15 cellular contexts compared by ENCODE assay signal in genomic region chr17:8072339-8072726, GRCh38. TPM values are rescaled to one million over a fixed set of nuclear protein-coding genes. Genes with fewer than 3 reads are reported as not detected.
A peak's percentile ranks its signal among the peaks of the same experiment; 100 is the strongest.
DNase-seq lines count a peak whose midpoint lies in the region; ATAC-seq and TF ChIP-seq lines count a peak whose summit lies in the region.
"Had no signal": no experiment of that assay in that cellular context is flagged by ENCODE, and none has a peak within 500 bp of the region (broad histone marks: within the 10 kb centered on the region; RNA-seq: fewer than 3 reads in every experiment).

No MANE protein-coding gene starts in this region.

- H2AFZ ChIP-seq in neural cell (ENCODE audit: low read depth, low read length), result no peak overlapping the region

- H4K20me1 ChIP-seq in neural cell (ENCODE audit: insufficient read depth), result no peaks in the 10 kb centered on the region

- H3K9me2 ChIP-seq in neural cell (ENCODE audit: insufficient read depth, low read length), result no peaks in the 10 kb centered on the region

- H3K36me3 ChIP-seq in HUES64 (ENCODE audit: insufficient read depth, low read length) (no peaks in the 10 kb centered on the region), neural cell (ENCODE audit: insufficient read depth, low read length) (no peaks in the 10 kb centered on the region)
- H3K36me3 ChIP-seq: esophagus muscularis mucosa had no signal

- no peak overlapping the region for H3K27ac Mint-ChIP-seq in CD4-positive, alpha-beta T cell
- peak overlapping the region; percentile 92 for H3K27ac Mint-ChIP-seq in endothelial cell (ENCODE audit: unreplicated experiment)

- no peaks in the 10 kb centered on the region for H3K9me3 Mint-ChIP-seq in CD4-positive, alpha-beta T cell
- no peaks in the 10 kb centered on the region for H3K9me3 Mint-ChIP-seq in endothelial cell (ENCODE audit: unreplicated experiment)

- no peak for TF ChIP-seq EP300 in neural cell (conservative IDR thresholded peaks at IDR 0.05; ENCODE audit: poor library complexity, severe bottlenecking)

- H3K4me1 ChIP-seq in HUES64 (ENCODE audit: insufficient read depth, low read length), result no peaks in the 10 kb centered on the region

- intact Hi-C loops in CD4-positive, alpha-beta T cell (cut with DNase I, micrococcal nuclease), result loop anchor here in 1 of 2 experiments (2.0 kb wide), 1 partner anchor 46 kb away; the partner anchor contains the start of gene ALOXE3
- intact Hi-C loops in left colon (cut with DNase I, micrococcal nuclease), result no loop called here

- peak overlapping the region; percentile 75 for H3K4me3 Mint-ChIP-seq in CD4-positive, alpha-beta T cell
- peak overlapping the region; percentile 88 for H3K4me3 Mint-ChIP-seq in endothelial cell (ENCODE audit: unreplicated experiment)

- H3F3A ChIP-seq in neural cell (ENCODE audit: insufficient read depth, low read length, poor library complexity, severe bottlenecking), result no peaks in the 10 kb centered on the region

- TF ChIP-seq RAD21 in neural cell (conservative IDR thresholded peaks at IDR 0.05), result no peak

- DNase-seq in CD4-positive, alpha-beta T cell, result no peak
- DNase-seq in endothelial cell (ENCODE audit: low spot score), result no peak
- no peak for DNase-seq in mucosa of gallbladder (ENCODE audit: low spot score)
- no peak for DNase-seq in left colon
- DNase-seq: kidney glomerular epithelial cell, NCI-H69 had no signal

- no peaks in the 10 kb centered on the region for H3K36me3 Mint-ChIP-seq in CD4-positive, alpha-beta T cell (ENCODE audit: low read depth)
- H3K36me3 Mint-ChIP-seq in endothelial cell (ENCODE audit: low read depth, unreplicated experiment), result peaks cover 4% of the 10 kb centered on the region

- WGBS in HUES64, result 8% methylated on average over 28 of the region's 28 CpGs

- H3K4me2 ChIP-seq in neural cell (ENCODE audit: low read length), result no peak overlapping the region

- H3K27ac ChIP-seq in CD4-positive, alpha-beta T cell (ENCODE audit: low read depth, low read length), result no peak overlapping the region
- H3K27ac ChIP-seq in HUES64 (ENCODE audit: low read depth, low read length) (no peak overlapping the region), neural cell (ENCODE audit: low read length) (no peak overlapping the region)
- H3K27ac ChIP-seq: body of pancreas, esophagus muscularis mucosa, SK-N-MC had no signal

- peaks cover 51% of the 10 kb centered on the region for H3K27me3 Mint-ChIP-seq in CD4-positive, alpha-beta T cell
- peaks cover 41% of the 10 kb centered on the region for H3K27me3 Mint-ChIP-seq in endothelial cell (ENCODE audit: unreplicated experiment)

- H3K4me3 ChIP-seq in HUES64 (ENCODE audit: low read length) (peak overlapping the region; percentile 48), neural cell (ENCODE audit: low read length) (peak overlapping the region; percentile 42)
- H3K4me3 ChIP-seq: body of pancreas, SK-N-MC had no signal

- POLR2A ChIA-PET in CD4-positive, alpha-beta T cell (lab: Charles Lee), result interaction anchor here (1.6 kb wide), 1 partner anchor 386 kb away, joined by 7 read pairs; no protein-coding TSS in a partner anchor

- H3K79me2 ChIP-seq in neural cell (replicated peaks; ENCODE audit: insufficient read depth, low read length), result no peaks in the 10 kb centered on the region

- H3K9ac ChIP-seq in HUES64 (ENCODE audit: low read depth, low read length) (no peak overlapping the region), neural cell (ENCODE audit: low read length) (no peak overlapping the region)

- peaks cover 27% of the 10 kb centered on the region for H3K27me3 ChIP-seq in CD4-positive, alpha-beta T cell (ENCODE audit: control insufficient read depth, insufficient read depth, low read length)
- H3K27me3 ChIP-seq in HUES64 (ENCODE audit: insufficient read depth, low read length), result peaks cover 96% of the 10 kb centered on the region
- H3K27me3 ChIP-seq in neural cell (ENCODE audit: insufficient read depth, low read depth, low read length), result peaks cover 70% of the 10 kb centered on the region

- H3K4me1 Mint-ChIP-seq in CD4-positive, alpha-beta T cell (ENCODE audit: low read depth), result peaks cover 26% of the 10 kb centered on the region
- H3K4me1 Mint-ChIP-seq in endothelial cell (ENCODE audit: unreplicated experiment), result peaks cover 59% of the 10 kb centered on the region

- ATAC-seq in CD4-positive, alpha-beta T cell (ENCODE audit: poor library complexity), result peak; percentile 27
- ATAC-seq in GM19324 (IDR thresholded peaks at IDR 0.05; ENCODE audit: low FRiP score, unreplicated experiment), result no peak
- no peak for ATAC-seq in left colon
- no peak for ATAC-seq in GM21360 (IDR thresholded peaks at IDR 0.05; ENCODE audit: unreplicated experiment)
- ATAC-seq: body of pancreas had no signal

- no peaks in the 10 kb centered on the region for H3K9me3 ChIP-seq in CD4-positive, alpha-beta T cell (ENCODE audit: control insufficient read depth, low read length)
- no peaks in the 10 kb centered on the region for H3K9me3 ChIP-seq in HUES64 (ENCODE audit: insufficient read depth, low read depth, low read length)
- no peaks in the 10 kb centered on the region for H3K9me3 ChIP-seq in neural cell (ENCODE audit: low read length)
- H3K9me3 ChIP-seq: body of pancreas, esophagus muscularis mucosa had no signal

- TF ChIP-seq CTCF in CD4-positive, alpha-beta T cell (IDR thresholded peaks at IDR 0.05), result no peak
- TF ChIP-seq CTCF in endothelial cell (IDR thresholded peaks at IDR 0.05; ENCODE audit: unreplicated experiment) (no peak), neural cell (IDR thresholded peaks at IDR 0.05; ENCODE audit: poor library complexity, severe bottlenecking) (no peak)

- CTCF ChIA-PET in CD4-positive, alpha-beta T cell (lab: Charles Lee), result no interaction called here

TF ChIP-seq in neural cell, 6 proteins besides CTCF, POLR2A, EP300 and RAD21:
- TF ChIP-seq POLR2AphosphoS5 (IDR thresholded peaks at IDR 0.05), result no peak
- no peak for TF ChIP-seq EZH2 (IDR thresholded peaks at IDR 0.05; ENCODE audit: borderline replicate concordance, insufficient read depth, low read length, poor library complexity, severe bottlenecking)

RNA-seq across cellular contexts. Expression of gene ALOX12B, which starts 15.2 kb away (rescaled TPM):
- total RNA-seq in CD4-positive, alpha-beta T cell, result under 1 TPM in 1 of 2 experiments, not detected in 1; 0.41 TPM
- not detected for polyA plus RNA-seq in HUES64 (2013, experiment 1 of 2)
- not detected for polyA plus RNA-seq in HUES64 (2013, experiment 2 of 2)
- total RNA-seq in endothelial cell (ENCODE audit: unreplicated experiment) (1.7 TPM), mucosa of gallbladder (0.43 TPM), left colon (under 1 TPM in 1 of 2 donors, not detected in 1; 0.82 TPM)
- 0.31 and 0.34 TPM in 2 replicates for polyA plus RNA-seq in neural cell
- polyA minus RNA-seq in neural cell, result 0.73 TPM in 1 of 2 replicates, not detected in the other
- total RNA-seq: body of pancreas, esophagus muscularis mucosa had no signal

RNA-seq across cellular contexts. Expression of gene ALOX15B, which starts 33.5 kb away (rescaled TPM):
- not detected for total RNA-seq in CD4-positive, alpha-beta T cell
- polyA plus RNA-seq in HUES64 (2013, experiment 1 of 2), result not detected
- not detected for polyA plus RNA-seq in HUES64 (2013, experiment 2 of 2)
- total RNA-seq in endothelial cell (ENCODE audit: unreplicated experiment), result 0.13 TPM
- polyA plus RNA-seq in neural cell, result not detected in 2 replicates
- not detected in 2 replicates for polyA minus RNA-seq in neural cell
- 14.0 TPM for total RNA-seq in mucosa of gallbladder
- 1 to 10 TPM in 1 of 2 donors, under 1 TPM in 1; 0.55 to 2.5 TPM for total RNA-seq in left colon
- total RNA-seq: activated CD8-positive, alpha-beta memory T cell treated with anti-CD3 and anti-CD28 coated beads for 36 hours had no signal

RNA-seq across cellular contexts. Expression of gene ALOXE3, which starts 46.0 kb away (rescaled TPM):
- total RNA-seq in CD4-positive, alpha-beta T cell, result under 1 TPM; 0.81 to 0.91 TPM
- not detected for polyA plus RNA-seq in HUES64 (2013, experiment 1 of 2)
- polyA plus RNA-seq in HUES64 (2013, experiment 2 of 2), result not detected
- not detected for total RNA-seq in endothelial cell (ENCODE audit: unreplicated experiment)
- polyA plus RNA-seq in neural cell, result 0.77 and 1.6 TPM in 2 replicates
- 0.73 and 0.81 TPM in 2 replicates for polyA minus RNA-seq in neural cell
- not detected for total RNA-seq in mucosa of gallbladder
- total RNA-seq in left colon, result not detected
- total RNA-seq: body of pancreas, esophagus muscularis mucosa had no signal

RNA-seq across cellular contexts. Expression of gene HES7, which starts 51.6 kb away (rescaled TPM):
- under 1 TPM; 0.52 to 0.53 TPM for total RNA-seq in CD4-positive, alpha-beta T cell
- 0.85 TPM for polyA plus RNA-seq in HUES64 (2013, experiment 1 of 2)
- 0.89 TPM for polyA plus RNA-seq in HUES64 (2013, experiment 2 of 2)
- total RNA-seq in endothelial cell (ENCODE audit: unreplicated experiment) (3.3 TPM), mucosa of gallbladder (0.78 TPM), left colon (not detected)
- polyA plus RNA-seq in neural cell, result 7.3 and 15.3 TPM in 2 replicates
- 2.4 TPM in 1 of 2 replicates, not detected in the other for polyA minus RNA-seq in neural cell
- total RNA-seq: body of pancreas, ureter had no signal
